ENCODE assay signal across 30 cellular contexts in genomic region chr3:158703566-158703965, GRCh38. TPM values are rescaled to one million over a fixed set of nuclear protein-coding genes. Genes with fewer than 3 reads are reported as not detected.
A peak's percentile ranks its signal among the peaks of the same experiment; 100 is the strongest.
DNase-seq lines count a peak whose midpoint lies in the region; ATAC-seq and TF ChIP-seq lines count a peak whose summit lies in the region.
"Had no signal": no experiment of that assay in that cellular context is flagged by ENCODE, and none has a peak within 500 bp of the region (broad histone marks: within the 10 kb centered on the region; RNA-seq: fewer than 3 reads in every experiment).

No MANE protein-coding gene starts in this region.

- H3K27ac Mint-ChIP-seq in CD4-positive, CD25-positive, alpha-beta regulatory T cell, result peak overlapping the region in 2 of 3 donors; percentile 21 to 59
- H3K27ac Mint-ChIP-seq in memory B cell, result peak overlapping the region; percentile 4
- H3K27ac Mint-ChIP-seq: activated CD8-positive, alpha-beta T cell treated with anti-CD3 and anti-CD28 coated beads, Interleukin-2, amount 10 ng/mL, durations not matched to agents 7 days and 5 days; activated naive CD8-positive, alpha-beta T cell treated with anti-CD3 and anti-CD28 coated beads, Interleukin-2, amount 10 ng/mL, durations not matched to agents 7 days and 5 days; progenitor cell of endocrine pancreas had no signal

- CTCF ChIA-PET in HEK293T (lab: Yijun Ruan, JAX), result no interaction called here

- intact Hi-C loops in left cardiac atrium (cut with DNase I), result no loop called here

- peaks cover 8 to 26% (median 22%) of the 10 kb centered on the region in 4 donors for H3K4me1 Mint-ChIP-seq in CD4-positive, CD25-positive, alpha-beta regulatory T cell
- H3K4me1 Mint-ChIP-seq in memory B cell, result peaks cover 3% of the 10 kb centered on the region

- H3K27ac ChIP-seq in CD4-positive, CD25-positive, alpha-beta regulatory T cell (ENCODE audit: insufficient read depth, low read length, poor library complexity, severe bottlenecking), result no peak overlapping the region
- H3K27ac ChIP-seq in RWPE2 (ENCODE audit: poor library complexity, severe bottlenecking), result peak overlapping the region; percentile 43
- H3K27ac ChIP-seq: BLaER1, left ventricle myocardium inferior, neutrophil, Peyer's patch, tibial artery, WERI-Rb-1 had no signal

- no peak for ATAC-seq in CD4-positive, CD25-positive, alpha-beta regulatory T cell (ENCODE audit: low read depth in 2 of 2)
- ATAC-seq in RWPE2 (ENCODE audit: low read depth) (no peak), memory B cell (ENCODE audit: low read depth) (no peak), left cardiac atrium (no peak)
- ATAC-seq: activated CD8-positive, alpha-beta T cell treated with anti-CD3 and anti-CD28 coated beads, Interleukin-2, amount 10 ng/mL, durations not matched to agents 7 days and 5 days; naive thymus-derived CD4-positive, alpha-beta T cell; sciatic nerve had no signal

- H3K27me3 Mint-ChIP-seq in CD4-positive, CD25-positive, alpha-beta regulatory T cell, result no peaks in the 10 kb centered on the region
- no peaks in the 10 kb centered on the region for H3K27me3 Mint-ChIP-seq in memory B cell
- H3K27me3 Mint-ChIP-seq: activated naive CD8-positive, alpha-beta T cell treated with anti-CD3 and anti-CD28 coated beads, Interleukin-2, amount 10 ng/mL, durations not matched to agents 7 days and 5 days; naive thymus-derived CD4-positive, alpha-beta T cell; progenitor cell of endocrine pancreas had no signal

- no peaks in the 10 kb centered on the region for H3K9me3 Mint-ChIP-seq in CD4-positive, CD25-positive, alpha-beta regulatory T cell
- no peaks in the 10 kb centered on the region for H3K9me3 Mint-ChIP-seq in memory B cell
- H3K9me3 Mint-ChIP-seq: activated naive CD8-positive, alpha-beta T cell treated with anti-CD3 and anti-CD28 coated beads, Interleukin-2, amount 10 ng/mL, durations not matched to agents 7 days and 5 days; naive thymus-derived CD4-positive, alpha-beta T cell had no signal

- TF ChIP-seq CTCF in RWPE2 (IDR thresholded peaks at IDR 0.05; ENCODE audit: poor library complexity, severe bottlenecking) (no peak), choroid plexus epithelial cell (conservative IDR thresholded peaks at IDR 0.05; ENCODE audit: low read depth, low read length) (no peak)

- no peaks in the 10 kb centered on the region for H3K27me3 ChIP-seq in CD4-positive, CD25-positive, alpha-beta regulatory T cell (ENCODE audit: control insufficient read depth, insufficient read depth, low read length)
- no peaks in the 10 kb centered on the region for H3K27me3 ChIP-seq in RWPE2 (ENCODE audit: insufficient read depth, poor library complexity, severe bottlenecking)
- H3K27me3 ChIP-seq: BLaER1, neutrophil, Peyer's patch, tibial artery had no signal

- no peak for DNase-seq in CD4-positive, CD25-positive, alpha-beta regulatory T cell
- DNase-seq in RWPE2 (ENCODE audit: low spot score) (no peak), choroid plexus epithelial cell (ENCODE audit: low read depth) (peak; percentile 36), memory B cell (ENCODE audit: low spot score in 2 of 2) (no peak), left cardiac atrium (no peak), HEK293T (ENCODE audit: extremely low spot score) (no peak), H4 (ENCODE audit: low spot score) (no peak)
- no peak for DNase-seq in stimulated activated naive CD4-positive, alpha-beta T cell treated with Interleukin-2 at 50 U/mL for 16 hours (lab: John Stamatoyannopoulos, UW)
- DNase-seq: activated CD4-positive, alpha-beta T cell treated with anti-CD3 and anti-CD28 coated beads for 4 hours; activated CD8-positive, alpha-beta T cell treated with anti-CD3 and anti-CD28 coated beads, Interleukin-2, amount 10 ng/mL, durations not matched to agents 7 days and 5 days; activated gamma-delta T cell; activated naive CD8-positive, alpha-beta T cell treated with anti-CD3 and anti-CD28 coated beads, Interleukin-2, amount 10 ng/mL, durations not matched to agents 7 days and 5 days; Caco-2; DMS79; glutamatergic neuron; left ventricle myocardium inferior; naive thymus-derived CD4-positive, alpha-beta T cell; NCI-H2107; NCI-H345; Peyer's patch; SIG-M5; stimulated activated CD4-positive, alpha-beta T cell treated with anti-CD3 and anti-CD28 coated beads, Interleukin-4, amount 100 ng/mL, for 1 hour; T1000; tibial artery; WERI-Rb-1 had no signal

- no peak overlapping the region for H3K4me3 ChIP-seq in CD4-positive, CD25-positive, alpha-beta regulatory T cell (ENCODE audit: low read depth, low read length)
- H3K4me3 ChIP-seq in RWPE2 (ENCODE audit: severe bottlenecking) (no peak overlapping the region), choroid plexus epithelial cell (ENCODE audit: low read depth, low read length) (no peak overlapping the region)
- H3K4me3 ChIP-seq: BLaER1, HAP-1, left ventricle myocardium inferior, Peyer's patch, tibial artery had no signal

- POLR2A ChIA-PET in HEK293T (lab: Yijun Ruan, JAX), result no interaction called here

- H3K4me3 Mint-ChIP-seq in CD4-positive, CD25-positive, alpha-beta regulatory T cell, result no peak overlapping the region
- H3K4me3 Mint-ChIP-seq in memory B cell, result no peak overlapping the region
- H3K4me3 Mint-ChIP-seq: activated CD8-positive, alpha-beta T cell treated with anti-CD3 and anti-CD28 coated beads, Interleukin-2, amount 10 ng/mL, durations not matched to agents 7 days and 5 days; activated naive CD8-positive, alpha-beta T cell treated with anti-CD3 and anti-CD28 coated beads, Interleukin-2, amount 10 ng/mL, durations not matched to agents 7 days and 5 days; naive thymus-derived CD4-positive, alpha-beta T cell had no signal

- H3K36me3 Mint-ChIP-seq in CD4-positive, CD25-positive, alpha-beta regulatory T cell, result peaks cover 48% of the 10 kb centered on the region
- peaks cover 37% of the 10 kb centered on the region for H3K36me3 Mint-ChIP-seq in memory B cell

- H3K9me3 ChIP-seq in CD4-positive, CD25-positive, alpha-beta regulatory T cell (ENCODE audit: control insufficient read depth in 2 of 2, low read length in 2 of 2), result no peaks in the 10 kb centered on the region
- H3K9me3 ChIP-seq in RWPE2 (ENCODE audit: severe bottlenecking), result no peaks in the 10 kb centered on the region
- H3K9me3 ChIP-seq: BLaER1, Caco-2, HAP-1, left ventricle myocardium inferior, neutrophil, Peyer's patch, tibial artery had no signal

- no peaks in the 10 kb centered on the region for H3K4me1 ChIP-seq in CD4-positive, CD25-positive, alpha-beta regulatory T cell (ENCODE audit: control insufficient read depth, insufficient read depth, low read length, poor library complexity, severe bottlenecking)
- peaks cover 18% of the 10 kb centered on the region for H3K4me1 ChIP-seq in RWPE2 (ENCODE audit: insufficient read depth, poor library complexity, severe bottlenecking)
- H3K4me1 ChIP-seq: BLaER1, Caco-2, Peyer's patch had no signal

- peaks cover 9% of the 10 kb centered on the region for H3K36me3 ChIP-seq in CD4-positive, CD25-positive, alpha-beta regulatory T cell (ENCODE audit: control insufficient read depth, insufficient read depth, low read length)
- peaks cover 5% of the 10 kb centered on the region; the same call in 1 of the 2 replicates for H3K36me3 ChIP-seq in RWPE2 (ENCODE audit: low read depth)
- H3K36me3 ChIP-seq: neutrophil, WERI-Rb-1 had no signal

TF ChIP-seq in HEK293T, 16 proteins besides CTCF, POLR2A, EP300 and RAD21:
- TF ChIP-seq FOXA1 (IDR thresholded peaks at IDR 0.05) (no peak), FOXK2 (IDR thresholded peaks at IDR 0.05) (no peak), HDGF (IDR thresholded peaks at IDR 0.05; ENCODE audit: borderline replicate concordance) (no peak), PKNOX1 (IDR thresholded peaks at IDR 0.05) (no peak)

RNA-seq across cellular contexts. Expression of gene RARRES1, which starts 28.7 kb away (rescaled TPM):
- total RNA-seq in CD4-positive, CD25-positive, alpha-beta regulatory T cell, result not detected
- not detected for polyA plus RNA-seq in CD4-positive, CD25-positive, alpha-beta regulatory T cell
- 100 to 1,000 TPM in 1 of 2 donors, 10 to 100 TPM in 1; 44.8 to 117 TPM for total RNA-seq in left cardiac atrium
- total RNA-seq in H4 (2014; rRNA removed; shearing (Covaris generic)), result not detected in 2 replicates
- total RNA-seq: activated CD8-positive, alpha-beta T cell treated with anti-CD3 and anti-CD28 coated beads, Interleukin-2, amount 10 ng/mL, durations not matched to agents 7 days and 5 days; activated naive CD8-positive, alpha-beta T cell treated with anti-CD3 and anti-CD28 coated beads, Interleukin-2, amount 10 ng/mL, durations not matched to agents 7 days and 5 days; naive thymus-derived CD4-positive, alpha-beta T cell had no signal
- polyA plus RNA-seq: naive thymus-derived CD4-positive, alpha-beta T cell had no signal

RNA-seq across cellular contexts. Expression of gene LXN, which starts 31.1 kb away (rescaled TPM):
- total RNA-seq in CD4-positive, CD25-positive, alpha-beta regulatory T cell, result 6.6 TPM
- polyA plus RNA-seq in CD4-positive, CD25-positive, alpha-beta regulatory T cell, result 10 to 100 TPM; 23.1 to 31.9 (median 24.7) TPM
- total RNA-seq in left cardiac atrium, result 10 to 100 TPM in 1 of 2 donors, 1 to 10 TPM in 1; 5.7 to 15.3 TPM
- total RNA-seq in H4 (2014; rRNA removed; shearing (Covaris generic)), result 35.4 and 39.6 TPM in 2 replicates
- total RNA-seq: Caco-2 had no signal

RNA-seq across cellular contexts. Expression of gene GFM1, which starts 59.2 kb away (rescaled TPM):
- total RNA-seq in CD4-positive, CD25-positive, alpha-beta regulatory T cell, result 36.9 TPM
- 10 to 100 TPM; 22.2 to 36.0 (median 31.1) TPM for polyA plus RNA-seq in CD4-positive, CD25-positive, alpha-beta regulatory T cell
- total RNA-seq in left cardiac atrium, result 10 to 100 TPM; 41.9 to 50.9 TPM
- 50.3 and 58.0 TPM in 2 replicates for total RNA-seq in H4 (2014; rRNA removed; shearing (Covaris generic))

Comparison
In these comparisons a context has a peak if more than half of its experiments do, and no peak if none do; other contexts are left out.
1. RNA of gene RARRES1, which starts 28.7 kb away (total RNA-seq): 44.8 to 117 TPM in left cardiac atrium; not detected in CD4-positive, CD25-positive, alpha-beta regulatory T cell (single experiment) and not detected in H4; every median in the first group is over 10 times any median in the second.